1 cellular context compared by ENCODE assay signal in genomic region chr19:41937525-41937924, GRCh38.
TF ChIP-seq lines count a peak whose summit lies in the region.

No MANE protein-coding gene starts in this region.

TF ChIP-seq in HEK293, 187 proteins besides CTCF, POLR2A, EP300 and RAD21 (continued from another document and continues in another):
- TF ChIP-seq PATZ1 (tag by site-specific recombination; IDR thresholded peaks at IDR 0.05): peak; percentile 52; the same call in 1 of the 2 replicates
- 0 out of 2 replicates have a peak, but pooled peaks have one; percentile 22 for TF ChIP-seq KLF8 (tag by site-specific recombination; IDR thresholded peaks at IDR 0.05)
- TF ChIP-seq SETDB1 (IDR thresholded peaks at IDR 0.05; ENCODE audit: insufficient read length, low read length): no peak
- TF ChIP-seq GLI4 (tag by site-specific recombination; IDR thresholded peaks at IDR 0.05): no peak
- TF ChIP-seq ZBTB17 (tag by site-specific recombination; IDR thresholded peaks at IDR 0.05): peak; percentile 84
- no peak for TF ChIP-seq ZNF140 (tag by site-specific recombination; IDR thresholded peaks at IDR 0.05)
- TF ChIP-seq ZNF843 (tag by site-specific recombination; IDR thresholded peaks at IDR 0.05): no peak
- no peak for TF ChIP-seq ZNF785 (tag by site-specific recombination; IDR thresholded peaks at IDR 0.05)
- TF ChIP-seq ZNF26 (tag by site-specific recombination; IDR thresholded peaks at IDR 0.05): no peak
- no peak for TF ChIP-seq ZNF394 (tag by site-specific recombination; IDR thresholded peaks at IDR 0.05; ENCODE audit: borderline replicate concordance)
- TF ChIP-seq KLF17 (tag by site-specific recombination; IDR thresholded peaks at IDR 0.05): no peak
- TF ChIP-seq ZNF157 (tag by site-specific recombination; IDR thresholded peaks at IDR 0.05): no peak
- no peak for TF ChIP-seq ZNF138 (tag by site-specific recombination; IDR thresholded peaks at IDR 0.05; ENCODE audit: borderline replicate concordance)
- no peak for TF ChIP-seq ZNF404 (tag by site-specific recombination; IDR thresholded peaks at IDR 0.05)
- TF ChIP-seq ZNF558 (tag by site-specific recombination; IDR thresholded peaks at IDR 0.05): no peak
- no peak for TF ChIP-seq ZNF548 (tag by site-specific recombination; IDR thresholded peaks at IDR 0.05)
- TF ChIP-seq ZNF777 (tag by site-specific recombination; IDR thresholded peaks at IDR 0.05; ENCODE audit: borderline replicate concordance): no peak
- no peak for TF ChIP-seq HOXC10 (CRISPR knock-in tag; IDR thresholded peaks at IDR 0.05)
- peak; percentile 35; the same call in 1 of the 2 replicates for TF ChIP-seq BCL11B (tag by site-specific recombination; IDR thresholded peaks at IDR 0.05; ENCODE audit: low read depth)
- TF ChIP-seq ZNF211 (tag by site-specific recombination; IDR thresholded peaks at IDR 0.05; ENCODE audit: low read depth): no peak
- TF ChIP-seq ZBTB11 (tag by site-specific recombination; conservative IDR thresholded peaks at IDR 0.05; ENCODE audit: low read depth): no peak
- TF ChIP-seq ZNF366 (tag by site-specific recombination; conservative IDR thresholded peaks at IDR 0.05): 0 out of 2 replicates have a peak, but pooled peaks have one; percentile 16
- TF ChIP-seq ZNF555 (tag by site-specific recombination; conservative IDR thresholded peaks at IDR 0.05): no peak
- no peak for TF ChIP-seq ZFP41 (tag by site-specific recombination; IDR thresholded peaks at IDR 0.05; ENCODE audit: borderline replicate concordance)
- no peak for TF ChIP-seq ZNF76 (tag by site-specific recombination; IDR thresholded peaks at IDR 0.05; ENCODE audit: borderline replicate concordance, low read depth)
- TF ChIP-seq ZNF544 (tag by site-specific recombination; IDR thresholded peaks at IDR 0.05): no peak
- TF ChIP-seq ZBTB6 (tag by site-specific recombination; IDR thresholded peaks at IDR 0.05): no peak
- TF ChIP-seq ZNF624 (tag by site-specific recombination; IDR thresholded peaks at IDR 0.05): no peak
- no peak for TF ChIP-seq ZNF146 (tag by site-specific recombination; IDR thresholded peaks at IDR 0.05)
- no peak for TF ChIP-seq ZEB2 (tag by site-specific recombination; IDR thresholded peaks at IDR 0.05)
- TF ChIP-seq SCRT2 (tag by site-specific recombination; IDR thresholded peaks at IDR 0.05): no peak
- TF ChIP-seq ZNF391 (tag by site-specific recombination; IDR thresholded peaks at IDR 0.05; ENCODE audit: borderline replicate concordance, low read depth): no peak
- no peak for TF ChIP-seq ATF2 (tag by site-specific recombination; IDR thresholded peaks at IDR 0.05; ENCODE audit: low read depth)
- TF ChIP-seq ZNF837 (tag by site-specific recombination; IDR thresholded peaks at IDR 0.05): no peak
- no peak for TF ChIP-seq ZNF629 (tag by site-specific recombination; IDR thresholded peaks at IDR 0.05)
- no peak for TF ChIP-seq ZNF112 (tag by site-specific recombination; IDR thresholded peaks at IDR 0.05)
- TF ChIP-seq ZNF660 (tag by site-specific recombination; IDR thresholded peaks at IDR 0.05): no peak
- TF ChIP-seq ZNF121 (tag by site-specific recombination; IDR thresholded peaks at IDR 0.05): no peak
- no peak for TF ChIP-seq FEZF1 (tag by site-specific recombination; IDR thresholded peaks at IDR 0.05)
- no peak for TF ChIP-seq ZNF561 (tag by site-specific recombination; IDR thresholded peaks at IDR 0.05; ENCODE audit: borderline replicate concordance)
- TF ChIP-seq ZNF658 (tag by site-specific recombination; IDR thresholded peaks at IDR 0.05): no peak
- TF ChIP-seq ZBTB20 (tag by site-specific recombination; IDR thresholded peaks at IDR 0.05): peak; percentile 71
- TF ChIP-seq PRDM6 (tag by site-specific recombination; IDR thresholded peaks at IDR 0.05): no peak
- no peak for TF ChIP-seq ZNF791 (tag by site-specific recombination; IDR thresholded peaks at IDR 0.05)
- no peak for TF ChIP-seq ZNF704 (tag by site-specific recombination; IDR thresholded peaks at IDR 0.05)
- TF ChIP-seq BCL6B (tag by site-specific recombination; IDR thresholded peaks at IDR 0.05): no peak
- TF ChIP-seq ZNF2 (tag by site-specific recombination; IDR thresholded peaks at IDR 0.05): no peak
- TF ChIP-seq ZNF354C (tag by site-specific recombination; IDR thresholded peaks at IDR 0.05; ENCODE audit: borderline replicate concordance, low read depth): no peak
- no peak for TF ChIP-seq SP3 (tag by site-specific recombination; IDR thresholded peaks at IDR 0.05)
- no peak for TF ChIP-seq ZNF677 (tag by site-specific recombination; IDR thresholded peaks at IDR 0.05)
- no peak for TF ChIP-seq MYNN (tag by site-specific recombination; IDR thresholded peaks at IDR 0.05; ENCODE audit: borderline replicate concordance)
- no peak for TF ChIP-seq ZNF174 (tag by site-specific recombination; IDR thresholded peaks at IDR 0.05)
